ENCODE assay signal across 17 cellular contexts in the genomic region with DNA sequence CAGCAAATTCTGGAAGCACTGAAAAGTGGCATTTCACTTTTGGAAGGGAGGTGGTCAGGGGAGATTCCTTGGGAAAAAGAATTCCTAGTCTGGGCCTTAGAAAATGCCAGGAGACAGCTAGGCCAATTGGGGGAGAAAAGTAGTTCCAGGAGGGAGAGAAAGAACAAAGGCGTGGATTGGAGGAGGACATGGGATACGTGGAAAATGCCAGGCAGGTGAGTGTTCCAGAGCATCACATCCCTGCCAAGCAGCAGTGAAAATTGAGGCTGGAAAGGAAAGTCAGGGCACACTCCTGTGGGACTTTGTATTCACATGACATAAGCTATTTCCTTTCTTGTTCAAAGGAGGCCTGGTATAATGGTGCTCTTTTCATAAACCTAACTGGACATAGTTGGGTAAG.
DNase-seq lines count a peak whose midpoint lies in the region; ATAC-seq and TF ChIP-seq lines count a peak whose summit lies in the region.
"Had no signal": no experiment of that assay in that cellular context is flagged by ENCODE, and none has a peak within 500 bp of the region (broad histone marks: within the 10 kb centered on the region; RNA-seq: fewer than 3 reads in every experiment).

No MANE protein-coding gene starts in this region.

- H3K79me2 ChIP-seq in H9 (ENCODE audit: insufficient read depth, low read length) (no peaks in the 10 kb centered on the region), PC-3 (ENCODE audit: low read length) (no peaks in the 10 kb centered on the region)

- no peak overlapping the region for H3K4ac ChIP-seq in H9 (ENCODE audit: low read depth, low read length)

- CTCF ChIA-PET in PC-3 (lab: Charles Lee), result interaction anchor here (0.6 to 0.7 kb wide), 2 partner anchors 40 to 205 kb away, joined by 3 read pairs; no protein-coding TSS in a partner anchor

- H4K5ac ChIP-seq in H9 (ENCODE audit: insufficient read length, low read depth, low read length), result no peak overlapping the region

- intact Hi-C loops in PC-3 (cut with micrococcal nuclease), result loop anchor here (1.0 to 5.0 kb wide), 4 partner anchors 96 to 276 kb away; no protein-coding TSS in a partner anchor

- no peak overlapping the region for H3K4me3 Mint-ChIP-seq in H9
- no peak overlapping the region for H3K4me3 Mint-ChIP-seq in nephron progenitor cell
- H3K4me3 Mint-ChIP-seq: CD8-positive, alpha-beta memory T cell had no signal

- TF ChIP-seq CTCF in H9 (conservative IDR thresholded peaks at IDR 0.05) (no peak), PC-3 (conservative IDR thresholded peaks at IDR 0.05; ENCODE audit: low read depth, low read length) (no peak), nephron progenitor cell (IDR thresholded peaks at IDR 0.05) (no peak)

- H3K9ac ChIP-seq in H9 (ENCODE audit: extremely low read depth, insufficient read length, low read length) (no peak overlapping the region), PC-3 (ENCODE audit: low read length) (no peak overlapping the region)
- H3K9ac ChIP-seq: KMS-11 had no signal

- H3K4me3 ChIP-seq in PC-3 (ENCODE audit: low read length), result no peak overlapping the region
- H3K4me3 ChIP-seq: HAP-1 had no signal

- no peaks in the 10 kb centered on the region for H3K36me3 ChIP-seq in PC-3 (ENCODE audit: low read depth, low read length)
- H3K36me3 ChIP-seq: HAP-1 had no signal

- no peak overlapping the region for H3K56ac ChIP-seq in H9 (ENCODE audit: insufficient read length, low read depth, low read length)

- POLR2A ChIA-PET in PC-3 (lab: Charles Lee; ENCODE audit: unreplicated experiment), result no interaction called here

- H2BK12ac ChIP-seq in H9 (ENCODE audit: insufficient read length, low read depth, low read length), result no peak overlapping the region

- H3K9me3 ChIP-seq in H9 (ENCODE audit: control insufficient read depth, low read depth, low read length) (no peaks in the 10 kb centered on the region), PC-3 (ENCODE audit: low read length) (no peaks in the 10 kb centered on the region)
- H3K9me3 ChIP-seq: HAP-1 had no signal

- H3T11ph ChIP-seq in H9 (ENCODE audit: low read length), result no peak overlapping the region

- H3K4me1 ChIP-seq in H9 (ENCODE audit: insufficient read depth, low read length) (peaks cover 9% of the 10 kb centered on the region; the same call in 1 of the 2 replicates), PC-3 (ENCODE audit: insufficient read depth, low read length) (peaks cover 48% of the 10 kb centered on the region)

- H3K9me2 ChIP-seq in PC-3 (replicated peaks; ENCODE audit: low read length), result no peaks in the 10 kb centered on the region

- no peak overlapping the region for H3K27ac ChIP-seq in H9 (ENCODE audit: insufficient read length, low read depth, low read length)
- no peak overlapping the region for H3K27ac ChIP-seq in PC-3 (ENCODE audit: low read length)
- peak overlapping the region; percentile 6 for H3K27ac ChIP-seq in epithelial cell of prostate
- H3K27ac ChIP-seq: C4-2B, KMS-11 had no signal

- no peak overlapping the region for H2BK15ac ChIP-seq in H9 (ENCODE audit: low read depth, low read length)

- H3K36me3 Mint-ChIP-seq in H9 (ENCODE audit: insufficient read depth in 1 of 3, low read depth in 3 of 3) (no peaks in the 10 kb centered on the region), nephron progenitor cell (ENCODE audit: low read depth) (no peaks in the 10 kb centered on the region)
- H3K36me3 Mint-ChIP-seq: CD8-positive, alpha-beta memory T cell had no signal

- no peaks in the 10 kb centered on the region for H3K79me1 ChIP-seq in H9 (ENCODE audit: insufficient read depth, low read depth, low read length, poor library complexity, severe bottlenecking)

- no peak overlapping the region for H3K18ac ChIP-seq in H9 (ENCODE audit: insufficient read length, low read depth, low read length)

- no peak overlapping the region for H2BK120ac ChIP-seq in H9 (ENCODE audit: low read depth, low read length, poor library complexity, severe bottlenecking)

- ATAC-seq in PC-3 (no peak), GM21619 (IDR thresholded peaks at IDR 0.05; ENCODE audit: unreplicated experiment) (no peak)
- ATAC-seq: Panc1 had no signal

- H2AFZ ChIP-seq in H9 (ENCODE audit: low read length) (no peak overlapping the region), PC-3 (ENCODE audit: low read length) (no peak overlapping the region)

- H3K27me3 Mint-ChIP-seq in H9 (ENCODE audit: low read depth) (peaks cover 3% of the 10 kb centered on the region), nephron progenitor cell (ENCODE audit: low read depth, poor library complexity) (peaks cover 2% of the 10 kb centered on the region)
- H3K27me3 Mint-ChIP-seq: CD8-positive, alpha-beta memory T cell had no signal

- no peak overlapping the region for H3K14ac ChIP-seq in H9 (ENCODE audit: insufficient read depth, low read length)

- H4K20me1 ChIP-seq in H9 (ENCODE audit: control insufficient read depth, insufficient read depth, insufficient read length), result no peaks in the 10 kb centered on the region
- H4K20me1 ChIP-seq in PC-3 (ENCODE audit: low read length), result no peaks in the 10 kb centered on the region

- no peak overlapping the region for H2BK20ac ChIP-seq in H9 (ENCODE audit: low read depth, low read length, poor library complexity, severe bottlenecking)

- H3K23ac ChIP-seq in H9 (ENCODE audit: insufficient read length, low read depth, low read length), result no peak overlapping the region

- no peak overlapping the region for H4K91ac ChIP-seq in H9 (ENCODE audit: insufficient read length, low read depth, low read length)

- no peaks in the 10 kb centered on the region for H3K9me3 Mint-ChIP-seq in H9
- H3K9me3 Mint-ChIP-seq in nephron progenitor cell, result no peaks in the 10 kb centered on the region

- H3K27ac Mint-ChIP-seq in H9 (peak overlapping the region in 2 of 3 experiments; percentile 62 to 93; a peak in 2 of 7 replicates), nephron progenitor cell (peak overlapping the region; percentile 40)
- H3K27ac Mint-ChIP-seq: CD8-positive, alpha-beta memory T cell had no signal

- H2BK5ac ChIP-seq in H9 (ENCODE audit: insufficient read length, low read length), result no peak overlapping the region

- no TSS peak for BruUV-seq in PC-3 (replicated peaks; lab: Mats Ljungman, UMichigan)

- H2AK5ac ChIP-seq in H9 (ENCODE audit: insufficient read length, low read length), result no peak overlapping the region

- no peak overlapping the region for H3K4me2 ChIP-seq in H9 (ENCODE audit: insufficient read depth, insufficient read length, low read length)
- no peak overlapping the region for H3K4me2 ChIP-seq in PC-3 (ENCODE audit: low read length)
- H3K4me2 ChIP-seq: KMS-11 had no signal

- WGBS in H9 (ENCODE audit: extremely low coverage, insufficient read length, low lambda C conversion rate), result no CpG with 5 or more reads among the region's 2 CpGs

- no peak for DNase-seq in H9
- peak; percentile 30 for DNase-seq in PC-3
- no peak for DNase-seq in epithelial cell of prostate (ENCODE audit: low read depth, low spot score)
- DNase-seq in nephron progenitor cell, result no peak
- DNase-seq in COR-L47 (lab: John Stamatoyannopoulos, UW), result no peak
- no peak for DNase-seq in NCI-H345 (lab: John Stamatoyannopoulos, UW)
- no peak for DNase-seq in mucosa of gallbladder (ENCODE audit: low spot score)
- DNase-seq: CD8-positive, alpha-beta memory T cell; MV-4-11; NCI-H1105 treated with DMSO at 0.1 percent for 48 hours; NCI-H2029 treated with DMSO at 0.1 percent for 48 hours; NCI-H526 had no signal

- peaks cover 22 to 33% of the 10 kb centered on the region in 2 experiments for H3K4me1 Mint-ChIP-seq in H9
- H3K4me1 Mint-ChIP-seq in nephron progenitor cell, result peaks cover 83% of the 10 kb centered on the region
- H3K4me1 Mint-ChIP-seq: CD8-positive, alpha-beta memory T cell had no signal

- no peaks in the 10 kb centered on the region for H3K23me2 ChIP-seq in H9 (ENCODE audit: insufficient read length, low read depth, low read length, poor library complexity, severe bottlenecking)

- no peak overlapping the region for H4K8ac ChIP-seq in H9 (replicated peaks; ENCODE audit: insufficient read length, low read depth, low read length)

- H3F3A ChIP-seq in PC-3 (ENCODE audit: low read length, unreplicated experiment), result no peaks in the 10 kb centered on the region

- H3K27me3 ChIP-seq in H9 (ENCODE audit: insufficient read depth, low read length), result no peaks in the 10 kb centered on the region
- no peaks in the 10 kb centered on the region for H3K27me3 ChIP-seq in PC-3 (ENCODE audit: low read length)
